8 cellular contexts compared by ENCODE assay signal in the genomic region with DNA sequence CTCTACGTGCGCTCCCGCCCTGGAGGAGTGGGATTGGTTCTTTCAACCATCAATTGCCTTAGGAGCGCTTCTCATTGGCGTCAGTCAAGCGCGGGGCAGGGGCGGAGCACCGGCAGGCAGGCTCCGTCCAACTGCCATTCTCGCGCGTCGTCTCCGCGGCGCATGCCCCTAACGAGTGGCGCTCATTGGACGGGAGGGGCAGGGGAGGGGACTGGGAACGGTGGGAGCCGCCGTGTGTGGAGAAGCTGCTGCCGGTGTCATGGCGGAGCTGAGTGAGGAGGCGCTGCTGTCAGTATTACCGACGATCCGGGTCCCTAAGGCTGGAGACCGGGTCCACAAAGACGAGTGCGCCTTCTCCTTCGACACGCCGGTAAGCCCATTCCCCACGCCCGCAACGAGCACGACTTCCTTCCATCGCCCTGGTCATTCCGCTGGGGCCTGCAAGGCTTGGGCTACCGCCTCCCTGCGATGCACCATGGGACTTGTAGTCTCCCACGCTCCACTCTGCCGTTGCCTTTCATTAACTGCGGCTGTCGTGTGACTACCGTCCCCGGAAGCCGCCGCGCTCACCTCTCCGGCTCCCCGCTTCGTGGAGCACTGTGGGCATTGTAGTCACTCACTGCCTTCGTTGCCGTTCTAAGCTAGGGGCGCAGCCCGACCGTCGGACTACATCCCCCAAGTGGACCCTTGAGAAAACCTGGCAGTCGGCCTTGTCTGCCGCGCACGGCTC. TPM values are rescaled to one million over a fixed set of nuclear protein-coding genes. Genes with fewer than 3 reads are reported as not detected.
A peak's percentile ranks its signal among the peaks of the same experiment; 100 is the strongest.
DNase-seq lines count a peak whose midpoint lies in the region; ATAC-seq and TF ChIP-seq lines count a peak whose summit lies in the region.

TSS of gene USP5 (plus strand) at position 230 of the 730 bp plus-strand sequence. CDS start at position 260, 30 bp downstream.

- H3K9me3 ChIP-seq in neuron (ENCODE audit: low read length), result no peaks in the 10 kb centered on the region
- peaks cover 0 to 5% (median 0%) of the 10 kb centered on the region in 5 donors for H3K9me3 ChIP-seq in subcutaneous abdominal adipose tissue (ENCODE audit: control insufficient read depth in 5 of 5, low read length in 5 of 5)

- POLR2A ChIA-PET in HEK293T (lab: Yijun Ruan, JAX), result interaction anchor here (0.5 to 5.5 kb wide), 37 partner anchors 9 to 381 kb away, joined by 3 to 214 read pairs (median 5); partner anchors contain the start of genes C12orf57, COPS7A, GNB3 and GPR162

- peak within 1 kb of the TSS; percentile 59 for H3K4me3 ChIP-seq in neuron (ENCODE audit: low read length)
- peak within 1 kb of the TSS; percentile 94 to 100 (median 98) for H3K4me3 ChIP-seq in subcutaneous abdominal adipose tissue (ENCODE audit: low read depth in 1 of 5, low read length in 5 of 5)

- no peaks in the 10 kb centered on the region for H3K4me1 ChIP-seq in foreskin keratinocyte
- H3K4me1 ChIP-seq in neuron (ENCODE audit: insufficient read depth, low read length), result peaks cover 27% of the 10 kb centered on the region
- H3K4me1 ChIP-seq in subcutaneous abdominal adipose tissue (ENCODE audit: control insufficient read depth in 5 of 5, insufficient read depth in 5 of 5, low read length in 5 of 5), result peaks cover 17 to 24% (median 23%) of the 10 kb centered on the region in 5 donors

- peak within 1 kb of the TSS; percentile 8 for H2AFZ ChIP-seq in neuron (ENCODE audit: low read depth, low read length)

- no peak for TF ChIP-seq CTCF in foreskin keratinocyte (conservative IDR thresholded peaks at IDR 0.05)

- H3K27ac ChIP-seq in foreskin keratinocyte (peak within 1 kb of the TSS; percentile 43), subcutaneous abdominal adipose tissue (ENCODE audit: low read depth, low read length) (peak within 1 kb of the TSS; percentile 96)

- in situ Hi-C loops in SK-MEL-5 (cut with HindIII; ENCODE audit: low pct_unique_long_range_greater_than_20kb, low sequenced_read_pairs), result no loop called here

- H3K36me3 ChIP-seq in neuron (ENCODE audit: insufficient read depth, low read length), result peaks cover 41% of the 10 kb centered on the region
- H3K36me3 ChIP-seq in subcutaneous abdominal adipose tissue (ENCODE audit: control insufficient read depth in 5 of 5, insufficient read depth in 5 of 5, low read length in 5 of 5), result peaks cover 0 to 24% (median 18%) of the 10 kb centered on the region in 5 donors

- peak; percentile 87 for ATAC-seq in foreskin keratinocyte

- CTCF ChIA-PET in HEK293T (lab: Yijun Ruan, JAX), result interaction anchor here (0.7 to 3.9 kb wide), 11 partner anchors 16 to 238 kb away, joined by 3 to 28 read pairs (median 4); partner anchors contain the start of genes MLF2, RNU7-1 and SPSB2

- peak; percentile 98 for DNase-seq in GF-D8 (lab: John Stamatoyannopoulos, UW)
- peak; percentile 94 for DNase-seq in HEK293T (ENCODE audit: extremely low spot score)
- DNase-seq in MV-4-11 (lab: John Stamatoyannopoulos, UW), result peak; percentile 99
- peak; percentile 100 for DNase-seq in SK-MEL-5 (ENCODE audit: low read depth, low spot score)
- peak; percentile 98 for DNase-seq in activated naive CD4-positive, alpha-beta T cell treated with Interleukin-2 at 50 U/mL for 16 hours
- DNase-seq in foreskin keratinocyte, result peak; percentile 99

- H3K27me3 ChIP-seq in foreskin keratinocyte (no peaks in the 10 kb centered on the region), neuron (ENCODE audit: insufficient read depth, low read length) (no peaks in the 10 kb centered on the region), subcutaneous abdominal adipose tissue (ENCODE audit: control insufficient read depth in 5 of 5, insufficient read depth in 4 of 5, low read length in 5 of 5) (peaks cover 0 to 14% (median 0%) of the 10 kb centered on the region in 5 donors)

- peak within 1 kb of the TSS; percentile 78 to 99 (median 86) for H3K9ac ChIP-seq in subcutaneous abdominal adipose tissue (ENCODE audit: low read length in 5 of 5)

TF ChIP-seq in HEK293T, 16 proteins besides CTCF, POLR2A, EP300 and RAD21:
- TF ChIP-seq SP1 (IDR thresholded peaks at IDR 0.05), result no peak
- TF ChIP-seq PKNOX1 (IDR thresholded peaks at IDR 0.05), result peak; percentile 98
- TF ChIP-seq CTBP1 (IDR thresholded peaks at IDR 0.05; ENCODE audit: borderline replicate concordance), result no peak
- no peak for TF ChIP-seq ZNF384 (IDR thresholded peaks at IDR 0.05)
- peak; percentile 99 for TF ChIP-seq SUZ12 (IDR thresholded peaks at IDR 0.05)
- TF ChIP-seq L3MBTL2 (conservative IDR thresholded peaks at IDR 0.05), result peak; percentile 83
- 0 out of 2 replicates have a peak, but pooled peaks have one; percentile 45 for TF ChIP-seq HDGF (IDR thresholded peaks at IDR 0.05; ENCODE audit: borderline replicate concordance)
- TF ChIP-seq ELF4 (IDR thresholded peaks at IDR 0.05), result peak; percentile 100
- no peak for TF ChIP-seq FOXM1 (IDR thresholded peaks at IDR 0.05; ENCODE audit: borderline replicate concordance)
- no peak for TF ChIP-seq BHLHE40 (IDR thresholded peaks at IDR 0.05; ENCODE audit: borderline replicate concordance)
- TF ChIP-seq FOXA1 (IDR thresholded peaks at IDR 0.05), result no peak

RNA-seq across cellular contexts. Expression of gene USP5, which starts in this region (rescaled TPM):
- 87.9 and 92.6 TPM in 2 replicates for total RNA-seq in SK-MEL-5 (2014; rRNA removed; shearing (Covaris generic))
- 79.8 and 97.6 TPM in 2 replicates for polyA plus RNA-seq in SK-MEL-5 (2015; cell fraction: cytosol; rRNA removed)
- polyA plus RNA-seq in SK-MEL-5 (2015; cell fraction: nucleus; rRNA removed), result 121 and 128 TPM in 2 replicates
- total RNA-seq in foreskin keratinocyte, result 80.9 and 83.5 TPM in 2 replicates
- polyA plus RNA-seq in foreskin keratinocyte, result 61.4 and 66.4 TPM in 2 replicates

Comparison
In these comparisons a context has a peak if more than half of its experiments do, and no peak if none do; other contexts are left out.
1. Peak in every context shown above with its lines: DNase-seq, ATAC-seq, H3K4me3 ChIP-seq and H3K27ac ChIP-seq.